33 cellular contexts compared by ENCODE assay signal in genomic region chr17:20244671-20245070, GRCh38.
"Had no signal": no experiment of that assay in that cellular context is flagged by ENCODE, and none has a peak within 500 bp of the region (broad histone marks: within the 10 kb centered on the region; RNA-seq: fewer than 3 reads in every experiment).

No MANE protein-coding gene starts in this region.

- H3K27ac ChIP-seq: esophagus muscularis mucosa, heart right ventricle, left lung, neutrophil, prostate gland, upper lobe of left lung, vagina had no signal

- H3K27me3 ChIP-seq: esophagus muscularis mucosa, heart right ventricle, left lung, neutrophil, upper lobe of left lung, vagina had no signal

- H3K9me3 ChIP-seq: neutrophil, prostate gland, vagina had no signal

- DNase-seq: activated CD4-positive, alpha-beta memory T cell treated with anti-CD3 and anti-CD28 coated beads for 36 hours; activated CD4-positive, alpha-beta T cell treated with anti-CD3 and anti-CD28 coated beads, Interleukin-2, amount 10 ng/mL, durations not matched to agents 24 days and 14 days; activated CD4-positive, CD25-positive, alpha-beta regulatory T cell treated with anti-CD3 and anti-CD28 coated beads, Interleukin-2, amount 50 U/mL, for 72 hours; activated CD8-positive, alpha-beta memory T cell treated with anti-CD3 and anti-CD28 coated beads, Interleukin-2, amount 50 U/mL, for 48 hours; activated gamma-delta T cell treated with Interleukin-2 at 50 U/mL for 16 hours; activated naive CD4-positive, alpha-beta T cell treated with anti-CD3 and anti-CD28 coated beads, Interleukin-2, amount 50 U/mL, for 16 hours; activated T-cell treated with anti-CD3 and anti-CD28 coated beads, Interleukin-2, amount 50 U/mL, for 4 hours; amygdala; cortex of kidney; foreskin melanocyte; heart right ventricle; kidney glomerular epithelial cell; left lung; mesendoderm; nephron progenitor cell; retina; stimulated activated CD4-positive, alpha-beta T cell treated with anti-CD3 and anti-CD28 coated beads, Interleukin-1b, Interleukin-23, amount 100 ng/mL, for 48 hours; stimulated activated CD4-positive, alpha-beta T cell treated with anti-CD3 and anti-CD28 coated beads, Interleukin-4, amount 100 ng/mL, for 4 hours; stimulated activated CD8-positive, alpha-beta memory T cell treated with anti-CD3 and anti-CD28 coated beads, Interleukin-4, amount 100 ng/mL, for 48 hours; stimulated activated naive CD8-positive, alpha-beta T cell treated with anti-CD3 and anti-CD28 coated beads, Interleukin-15, amount 100 ng/mL, for 72 hours; substantia nigra; T-helper 17 cell; T1000; upper lobe of left lung had no signal

- ATAC-seq: activated T-cell treated with anti-CD3 and anti-CD28 coated beads, Interleukin-2, amount 50 U/mL, for 4 hours; activated T-helper 17 cell treated with anti-CD3 and anti-CD28 coated beads, Interleukin-2, amount 50 U/mL, for 72 hours; heart right ventricle; left lung; sciatic nerve; stimulated activated memory B cell treated with anti-CD40 and anti-IgM and Interleukin-4, amounts not matched to agents 10 μg/mL and 1 μg/mL and 100 μg/mL, for 72 hours; stimulated activated naive CD8-positive, alpha-beta T cell treated with anti-CD3 and anti-CD28 coated beads, Interleukin-15, amount 100 ng/mL, for 72 hours; T-helper 17 cell had no signal

- H3K4me3 ChIP-seq: esophagus muscularis mucosa, heart right ventricle, left lung, lung, prostate gland, smooth muscle cell, upper lobe of left lung, vagina had no signal

- H3K36me3 ChIP-seq: prostate gland, vagina had no signal

- H3K4me2 ChIP-seq: smooth muscle cell had no signal

- H3K4me1 ChIP-seq: esophagus muscularis mucosa, heart right ventricle, left lung, prostate gland, upper lobe of left lung, vagina had no signal
